Comparison of ENCODE assay signal across 1 cellular context in genomic region chr7:129923709-129924108, GRCh38.
TF ChIP-seq lines count a peak whose summit lies in the region.

No MANE protein-coding gene starts in this region.

TF ChIP-seq in GM23338, 12 proteins besides CTCF, POLR2A, EP300 and RAD21 (continued from another document):
- TF ChIP-seq ZNF462 (CRISPR knock-in tag; IDR thresholded peaks at IDR 0.05) = no peak
- TF ChIP-seq, protein P1, sequence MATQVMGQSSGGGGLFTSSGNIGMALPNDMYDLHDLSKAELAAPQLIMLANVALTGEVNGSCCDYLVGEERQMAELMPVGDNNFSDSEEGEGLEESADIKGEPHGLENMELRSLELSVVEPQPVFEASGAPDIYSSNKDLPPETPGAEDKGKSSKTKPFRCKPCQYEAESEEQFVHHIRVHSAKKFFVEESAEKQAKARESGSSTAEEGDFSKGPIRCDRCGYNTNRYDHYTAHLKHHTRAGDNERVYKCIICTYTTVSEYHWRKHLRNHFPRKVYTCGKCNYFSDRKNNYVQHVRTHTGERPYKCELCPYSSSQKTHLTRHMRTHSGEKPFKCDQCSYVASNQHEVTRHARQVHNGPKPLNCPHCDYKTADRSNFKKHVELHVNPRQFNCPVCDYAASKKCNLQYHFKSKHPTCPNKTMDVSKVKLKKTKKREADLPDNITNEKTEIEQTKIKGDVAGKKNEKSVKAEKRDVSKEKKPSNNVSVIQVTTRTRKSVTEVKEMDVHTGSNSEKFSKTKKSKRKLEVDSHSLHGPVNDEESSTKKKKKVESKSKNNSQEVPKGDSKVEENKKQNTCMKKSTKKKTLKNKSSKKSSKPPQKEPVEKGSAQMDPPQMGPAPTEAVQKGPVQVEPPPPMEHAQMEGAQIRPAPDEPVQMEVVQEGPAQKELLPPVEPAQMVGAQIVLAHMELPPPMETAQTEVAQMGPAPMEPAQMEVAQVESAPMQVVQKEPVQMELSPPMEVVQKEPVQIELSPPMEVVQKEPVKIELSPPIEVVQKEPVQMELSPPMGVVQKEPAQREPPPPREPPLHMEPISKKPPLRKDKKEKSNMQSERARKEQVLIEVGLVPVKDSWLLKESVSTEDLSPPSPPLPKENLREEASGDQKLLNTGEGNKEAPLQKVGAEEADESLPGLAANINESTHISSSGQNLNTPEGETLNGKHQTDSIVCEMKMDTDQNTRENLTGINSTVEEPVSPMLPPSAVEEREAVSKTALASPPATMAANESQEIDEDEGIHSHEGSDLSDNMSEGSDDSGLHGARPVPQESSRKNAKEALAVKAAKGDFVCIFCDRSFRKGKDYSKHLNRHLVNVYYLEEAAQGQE (IDR thresholded peaks at IDR 0.05; ENCODE audit: unreplicated experiment) = no peak
- TF ChIP-seq EZH2phosphoT487 (IDR thresholded peaks at IDR 0.05; ENCODE audit: unreplicated experiment) = no peak
